Comparison of ENCODE assay signal across 8 cellular contexts in genomic region chr1:173429517-173430477, GRCh38. TPM values are rescaled to one million over a fixed set of nuclear protein-coding genes. Genes with fewer than 3 reads are reported as not detected.
DNase-seq lines count a peak whose midpoint lies in the region; ATAC-seq and TF ChIP-seq lines count a peak whose summit lies in the region.

No MANE protein-coding gene starts in this region.

- H3K4me3 Mint-ChIP-seq in Calu3 (ENCODE audit: low read depth, unreplicated experiment), result peak overlapping the region; percentile 58

- peak overlapping the region; percentile 81 to 94 for H3K27ac ChIP-seq in right atrium auricular region

- H3K4me3 ChIP-seq in right atrium auricular region, result peak overlapping the region; percentile 2 to 24

- peak; percentile 48 for TF ChIP-seq CTCF in Calu3 (IDR thresholded peaks at IDR 0.05; ENCODE audit: unreplicated experiment)
- peak; percentile 55 to 77 for TF ChIP-seq CTCF in right atrium auricular region (IDR thresholded peaks at IDR 0.05)

- no peaks in the 10 kb centered on the region for H3K36me3 ChIP-seq in right atrium auricular region

- no peaks in the 10 kb centered on the region for H3K27me3 ChIP-seq in right atrium auricular region

- no peaks in the 10 kb centered on the region for H3K9me3 ChIP-seq in right atrium auricular region

- DNase-seq in Calu3 (peak; percentile 76), KG1 (lab: John Stamatoyannopoulos, UW) (peak; percentile 56), T follicular helper cell (ENCODE audit: low read depth) (peak; percentile 44), amniotic epithelial cell (ENCODE audit: low read depth) (peak; percentile 91), right atrium auricular region (ENCODE audit: low spot score) (peak; percentile 93), putamen (ENCODE audit: low spot score) (peak; percentile 90), NCI-H510A (lab: John Stamatoyannopoulos, UW) (no peak)

- peaks cover 0 to 28% of the 10 kb centered on the region in 2 donors for H3K4me1 ChIP-seq in right atrium auricular region

- H3K4me1 Mint-ChIP-seq in Calu3 (ENCODE audit: low read depth, unreplicated experiment), result peaks cover 53% of the 10 kb centered on the region

- H3K27ac Mint-ChIP-seq in Calu3 (ENCODE audit: unreplicated experiment), result peak overlapping the region; percentile 78

- CTCF ChIA-PET in Calu3 (lab: Charles Lee), result interaction anchor here (0.6 to 2.2 kb wide), 10 partner anchors 11 to 788 kb away, joined by 3 to 14 read pairs (median 4); partner anchors contain the start of genes CENPL, DARS2, KLHL20 and PRDX6

- no peaks in the 10 kb centered on the region for H3K36me3 Mint-ChIP-seq in Calu3 (ENCODE audit: insufficient read depth, unreplicated experiment)

- ATAC-seq in GM21526 (IDR thresholded peaks at IDR 0.05; ENCODE audit: low FRiP score, unreplicated experiment), result peak; percentile 57

- intact Hi-C loops in Calu3 (cut with micrococcal nuclease; ENCODE audit: unreplicated experiment), result loop anchor here (2.0 to 5.0 kb wide), 6 partner anchors 49 to 395 kb away; partner anchors contain the start of genes CENPL, DARS2 and KLHL20

- no peaks in the 10 kb centered on the region for H3K27me3 Mint-ChIP-seq in Calu3 (ENCODE audit: unreplicated experiment)

- BruUV-seq in Calu3 (replicated peaks; lab: Mats Ljungman, UMichigan), result no TSS peak

- H3K9me3 Mint-ChIP-seq in Calu3 (ENCODE audit: low read depth, unreplicated experiment), result no peaks in the 10 kb centered on the region

RNA-seq across cellular contexts. Expression of gene PRDX6, which starts 47.3 kb away (rescaled TPM):
- total RNA-seq in Calu3 (2022) (325 and 360 TPM in 2 replicates), right atrium auricular region (100 to 1,000 TPM; 512 to 590 TPM)
